ENCODE assay signal across 1 cellular context in genomic region chr10:13743101-13743693, GRCh38.
TF ChIP-seq lines count a peak whose summit lies in the region.

No MANE protein-coding gene starts in this region.

TF ChIP-seq in HepG2, 621 proteins besides CTCF, POLR2A, EP300 and RAD21 (continued from another document):
- TF ChIP-seq ZNF407 (CRISPR knock-in tag; IDR thresholded peaks at IDR 0.05; ENCODE audit: not compliant biosample characterization) (no peak), ZBTB37 (CRISPR knock-in tag; IDR thresholded peaks at IDR 0.05) (no peak), ZNF782 (CRISPR knock-in tag; IDR thresholded peaks at IDR 0.05; ENCODE audit: borderline replicate concordance) (no peak), ZNF687 (CRISPR knock-in tag; IDR thresholded peaks at IDR 0.05) (no peak), PTBP1 (IDR thresholded peaks at IDR 0.05; ENCODE audit: low read depth, low read length, poor library complexity, severe bottlenecking) (no peak), PCBP2 (optimal IDR thresholded peaks at IDR 0.05; ENCODE audit: low read depth, low read length, poor library complexity, severe bottlenecking) (no peak), ZNF570 (CRISPR knock-in tag; IDR thresholded peaks at IDR 0.05; ENCODE audit: borderline replicate concordance) (no peak), ESRRA (CRISPR knock-in tag; IDR thresholded peaks at IDR 0.05; ENCODE audit: low read depth) (no peak)
